In genomic region chr3:149752788-149753136, GRCh38 we compare ENCODE assay signal across 8 cellular contexts. TPM values are rescaled to one million over a fixed set of nuclear protein-coding genes. Genes with fewer than 3 reads are reported as not detected.
DNase-seq lines count a peak whose midpoint lies in the region; TF ChIP-seq lines count a peak whose summit lies in the region.

No MANE protein-coding gene starts in this region.

- H3K36me3 Mint-ChIP-seq in osteocyte (ENCODE audit: unreplicated experiment): peaks cover 19% of the 10 kb centered on the region

- no peak; the same call in none of the 2 replicates for TF ChIP-seq CTCF in KMS-11 (conservative IDR thresholded peaks at IDR 0.05; ENCODE audit: low read depth, low read length)
- TF ChIP-seq CTCF in osteocyte (IDR thresholded peaks at IDR 0.05): no peak

- no peaks in the 10 kb centered on the region for H3K9me3 ChIP-seq in ES-I3 (ENCODE audit: control insufficient read depth, insufficient read depth, low read length)
- no peaks in the 10 kb centered on the region for H3K9me3 ChIP-seq in ectodermal cell (ENCODE audit: control insufficient read depth, low read length)

- H3K4me2 ChIP-seq in KMS-11: peak overlapping the region; percentile 50

- H3K4me1 ChIP-seq in ES-I3 (ENCODE audit: insufficient read depth, low read length): peaks cover 3% of the 10 kb centered on the region; the same call in 1 of the 2 replicates
- peaks cover 25% of the 10 kb centered on the region for H3K4me1 ChIP-seq in KMS-11 (ENCODE audit: low read depth, poor library complexity, severe bottlenecking)
- H3K4me1 ChIP-seq in ectodermal cell (ENCODE audit: control insufficient read depth, insufficient read depth, low read length): peaks cover 7% of the 10 kb centered on the region

- no peaks in the 10 kb centered on the region for H3K9me3 Mint-ChIP-seq in osteocyte (ENCODE audit: unreplicated experiment)

- H3K27ac ChIP-seq in KMS-11 (peak overlapping the region; percentile 3; the same call in 1 of the 2 replicates), ectodermal cell (ENCODE audit: insufficient read depth, low read depth, low read length, poor library complexity, severe bottlenecking) (no peak overlapping the region)

- H3K36me3 ChIP-seq in ES-I3 (ENCODE audit: insufficient read depth, low read length): 0 out of 2 replicates have a peak, but pooled peaks cover 3% of the 10 kb centered on the region
- H3K36me3 ChIP-seq in KMS-11 (ENCODE audit: insufficient read depth): no peaks in the 10 kb centered on the region
- peaks cover 8% of the 10 kb centered on the region for H3K36me3 ChIP-seq in ectodermal cell (ENCODE audit: control insufficient read depth, insufficient read depth, low read length)

- H3K4me3 ChIP-seq in KMS-11 (IDR thresholded peaks at IDR 0.05; ENCODE audit: insufficient read depth, low read depth, low read length): no peak overlapping the region
- peak overlapping the region; percentile 87 for H3K4me3 ChIP-seq in ectodermal cell (ENCODE audit: insufficient read depth, low read depth, low read length)

- peak overlapping the region; percentile 81; the same call in 1 of the 2 replicates for H3K9ac ChIP-seq in ES-I3 (ENCODE audit: low read depth, low read length)
- peak overlapping the region; percentile 10; the same call in 1 of the 2 replicates for H3K9ac ChIP-seq in KMS-11

- H3K27me3 ChIP-seq in KMS-11 (ENCODE audit: insufficient read depth, low read depth) (no peaks in the 10 kb centered on the region), ectodermal cell (ENCODE audit: control insufficient read depth, insufficient read depth, low read length, poor library complexity, severe bottlenecking) (no peaks in the 10 kb centered on the region)

- peaks cover 27% of the 10 kb centered on the region for H3K27me3 Mint-ChIP-seq in osteocyte (ENCODE audit: unreplicated experiment)

- peak overlapping the region; percentile 92 for H3K27ac Mint-ChIP-seq in osteocyte (ENCODE audit: unreplicated experiment)

- no peaks in the 10 kb centered on the region for H4K20me1 ChIP-seq in KMS-11 (ENCODE audit: insufficient read depth)

- DNase-seq in osteocyte (ENCODE audit: extremely low spot score, unreplicated experiment): no peak
- DNase-seq in hypothalamus (lab: John Stamatoyannopoulos, UW): no peak
- no peak for DNase-seq in NCI-H2171 (lab: John Stamatoyannopoulos, UW)
- no peak for DNase-seq in middle frontal gyrus (ENCODE audit: extremely low spot score, low spot score)
- no peak for DNase-seq in DMS53 treated with DMSO at 0.1 percent for 48 hours (lab: John Stamatoyannopoulos, UW; ENCODE audit: unreplicated experiment)

- peak overlapping the region; percentile 94 for H2AFZ ChIP-seq in KMS-11 (ENCODE audit: low read depth)

- peaks cover 13% of the 10 kb centered on the region; the same call in 1 of the 2 replicates for H3K79me2 ChIP-seq in KMS-11 (ENCODE audit: insufficient read depth, low read depth)

- peaks cover 19% of the 10 kb centered on the region for H3K4me1 Mint-ChIP-seq in osteocyte (ENCODE audit: unreplicated experiment)

- H3K4me3 Mint-ChIP-seq in osteocyte (ENCODE audit: unreplicated experiment): peak overlapping the region; percentile 93

RNA-seq across cellular contexts. Expression of gene COMMD2, which starts 0.5 kb away (rescaled TPM):
- polyA plus RNA-seq in ectodermal cell (2013, experiment 1 of 4): 63.2 TPM
- 64.1 TPM for polyA plus RNA-seq in ectodermal cell (2013, experiment 2 of 4)
- 46.3 TPM for polyA plus RNA-seq in ectodermal cell (2013, experiment 3 of 4)
- polyA plus RNA-seq in ectodermal cell (2013, experiment 4 of 4): 62.0 TPM
- total RNA-seq in osteocyte: 49.7 and 53.5 TPM in 2 replicates

RNA-seq across cellular contexts. Expression of gene ANKUB1, which starts 39.6 kb away (rescaled TPM):
- not detected for polyA plus RNA-seq in ectodermal cell (2013, experiment 1 of 4)
- not detected for polyA plus RNA-seq in ectodermal cell (2013, experiment 2 of 4)
- not detected for polyA plus RNA-seq in ectodermal cell (2013, experiment 3 of 4)
- polyA plus RNA-seq in ectodermal cell (2013, experiment 4 of 4): not detected
- not detected in 2 replicates for total RNA-seq in osteocyte
